ENCODE assay signal across 11 cellular contexts in the genomic region with DNA sequence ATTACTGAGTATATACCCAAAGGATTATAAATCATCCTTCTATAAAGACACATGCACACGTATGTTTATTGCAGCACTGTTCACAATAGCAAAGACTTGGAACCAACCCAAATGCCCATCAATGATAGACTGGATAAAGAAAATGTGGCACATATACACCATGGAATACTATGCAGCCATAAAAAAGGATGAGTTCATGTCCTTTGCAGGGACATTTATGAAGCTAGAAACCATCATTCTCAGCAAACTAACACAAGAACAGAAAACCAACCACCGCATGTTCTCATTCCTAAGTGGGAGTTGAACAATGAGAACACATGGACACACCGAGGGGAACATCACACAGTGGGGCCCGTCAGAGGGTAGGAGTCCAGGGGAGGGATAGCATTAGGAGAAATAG. TPM values are rescaled to one million over a fixed set of nuclear protein-coding genes. Genes with fewer than 3 reads are reported as not detected.
"Had no signal": no experiment of that assay in that cellular context is flagged by ENCODE, and none has a peak within 500 bp of the region (broad histone marks: within the 10 kb centered on the region; RNA-seq: fewer than 3 reads in every experiment).

No MANE protein-coding gene starts in this region.

RNA-seq across cellular contexts. Expression of a gene that starts 50.8 kb away (rescaled TPM):
- total RNA-seq: activated CD4-positive, alpha-beta memory T cell treated with anti-CD3 and anti-CD28 coated beads for 36 hours; activated CD4-positive, alpha-beta memory T cell treated with anti-CD3 and anti-CD28 coated beads, Interleukin-2, amount 10 ng/mL, durations not matched to agents 7 days and 5 days; activated CD4-positive, alpha-beta T cell treated with anti-CD3 and anti-CD28 coated beads for 36 hours; activated CD4-positive, alpha-beta T cell treated with anti-CD3 and anti-CD28 coated beads, Interleukin-2, amount 10 ng/mL, durations not matched to agents 24 days and 14 days; activated CD4-positive, alpha-beta T cell treated with anti-CD3 and anti-CD28 coated beads, Interleukin-2, amount 10 ng/mL, durations not matched to agents 7 days and 5 days; activated CD8-positive, alpha-beta memory T cell treated with anti-CD3 and anti-CD28 coated beads for 36 hours; activated CD8-positive, alpha-beta memory T cell treated with anti-CD3 and anti-CD28 coated beads, Interleukin-2, amount 10 ng/mL, durations not matched to agents 7 days and 5 days; activated CD8-positive, alpha-beta T cell treated with anti-CD3 and anti-CD28 coated beads for 36 hours; activated CD8-positive, alpha-beta T cell treated with anti-CD3 and anti-CD28 coated beads, Interleukin-2, amount 10 ng/mL, durations not matched to agents 7 days and 5 days; T-helper 1 cell treated with Interleukin-12 subunit alpha and Interleukin-12 subunit beta and Interleukin-4 antibody, amounts not matched to agents 30 ng/mL and 1 ng/mL, for 36 hours; T-helper 2 cell treated with Interferon-gamma antibody and Interleukin-4, amounts not matched to agents 100 ng/mL and 5 ng/mL, for 36 hours had no signal
